ENCODE assay signal across 1 cellular context in genomic region chr21:25298512-25299491, GRCh38.
A peak's percentile ranks its signal among the peaks of the same experiment; 100 is the strongest.
TF ChIP-seq lines count a peak whose summit lies in the region.

No MANE protein-coding gene starts in this region.

TF ChIP-seq in GM12878, 131 proteins besides CTCF, POLR2A, EP300 and RAD21 (continued from another document):
- TF ChIP-seq ELK1 (IDR thresholded peaks at IDR 0.05; ENCODE audit: low read depth, low read length) (no peak), CBFB (IDR thresholded peaks at IDR 0.05; ENCODE audit: low read depth) (peak; percentile 98), MLLT1 (IDR thresholded peaks at IDR 0.05) (peak; percentile 93), MEF2B (IDR thresholded peaks at IDR 0.05; ENCODE audit: partially characterized antibody, poor library complexity, severe bottlenecking) (peak; percentile 99), RBBP5 (conservative IDR thresholded peaks at IDR 0.05) (no peak), ETV6 (conservative IDR thresholded peaks at IDR 0.05 in 1 of 2, IDR thresholded peaks at IDR 0.05 in 1 of 2; ENCODE audit: borderline replicate concordance in 1 of 2, low read depth in 1 of 2) (peak in 1 of 2 experiments; percentile 66; a peak in 1 of 4 replicates), ZNF274 (IDR thresholded peaks at IDR 0.05; ENCODE audit: insufficient read depth, insufficient read length) (no peak), LARP7 (IDR thresholded peaks at IDR 0.05) (no peak), TCF7 (IDR thresholded peaks at IDR 0.05; ENCODE audit: borderline replicate concordance) (peak; percentile 40), ZZZ3 (IDR thresholded peaks at IDR 0.05; ENCODE audit: control insufficient read depth, insufficient read length, low read depth) (no peak), POLR2AphosphoS5 (IDR thresholded peaks at IDR 0.05; ENCODE audit: low read length) (no peak), CHD2 (IDR thresholded peaks at IDR 0.05; ENCODE audit: borderline replicate concordance, low read depth, low read length) (peak; percentile 78; the same call in 1 of the 2 replicates), ATF7 (IDR thresholded peaks at IDR 0.05; ENCODE audit: low read depth) (peak; percentile 88), MYC (IDR thresholded peaks at IDR 0.05; ENCODE audit: insufficient read depth, insufficient read length, insufficient replicate concordance, low read length, severe bottlenecking) (no peak), ZBED1 (IDR thresholded peaks at IDR 0.05; ENCODE audit: borderline replicate concordance) (0 out of 2 replicates have a peak, but pooled peaks have one; percentile 78), MTA2 (IDR thresholded peaks at IDR 0.05; ENCODE audit: low read depth) (peak; percentile 98), NFYA (IDR thresholded peaks at IDR 0.05; ENCODE audit: borderline replicate concordance, low read depth, low read length) (no peak), FOXK2 (IDR thresholded peaks at IDR 0.05) (no peak), GABPA (IDR thresholded peaks at IDR 0.05; ENCODE audit: low read depth) (0 out of 2 replicates have a peak, but pooled peaks have one; percentile 39), SUPT20H (IDR thresholded peaks at IDR 0.05; ENCODE audit: borderline replicate concordance, control insufficient read depth, low read depth, low read length) (no peak), CEBPZ (IDR thresholded peaks at IDR 0.05; ENCODE audit: low read depth, low read length) (no peak), ZNF384 (IDR thresholded peaks at IDR 0.05; ENCODE audit: borderline replicate concordance, low read depth, low read length) (no peak), MTA3 (IDR thresholded peaks at IDR 0.05; ENCODE audit: borderline replicate concordance, low read length) (peak; percentile 100), RELB (IDR thresholded peaks at IDR 0.05; ENCODE audit: low read depth) (peak; percentile 99), SREBF2 (IDR thresholded peaks at IDR 0.05; ENCODE audit: low read length) (no peak), ZSCAN29 (IDR thresholded peaks at IDR 0.05) (peak; percentile 67; the same call in 1 of the 2 replicates), EZH2 (IDR thresholded peaks at IDR 0.05; ENCODE audit: borderline replicate concordance, control insufficient read depth, low read depth, low read length) (no peak), RAD51 (IDR thresholded peaks at IDR 0.05) (peak; percentile 48; the same call in 1 of the 2 replicates), RFX5 (IDR thresholded peaks at IDR 0.05; ENCODE audit: low read depth, low read length) (no peak), YBX1 (IDR thresholded peaks at IDR 0.05) (no peak), ZBTB4 (CRISPR knock-in tag; IDR thresholded peaks at IDR 0.05) (no peak), BCL11A (IDR thresholded peaks at IDR 0.05; ENCODE audit: low read depth, low read length) (peak; percentile 93), PRDM15 (CRISPR knock-in tag; IDR thresholded peaks at IDR 0.05) (no peak), SMC3 (IDR thresholded peaks at IDR 0.05; ENCODE audit: borderline replicate concordance, low read length) (no peak), FOXM1 (IDR thresholded peaks at IDR 0.05; ENCODE audit: low read depth, low read length) (peak; percentile 98), HDAC2 (IDR thresholded peaks at IDR 0.05) (no peak), PBX3 (IDR thresholded peaks at IDR 0.05; ENCODE audit: insufficient replicate concordance, low read depth, low read length) (no peak), ZNF207 (IDR thresholded peaks at IDR 0.05; ENCODE audit: borderline replicate concordance) (no peak), ZBTB33 (IDR thresholded peaks at IDR 0.05) (no peak), FOS (IDR thresholded peaks at IDR 0.05; ENCODE audit: borderline replicate concordance, extremely low read depth, insufficient read length) (no peak)
